22 cellular contexts compared by ENCODE assay signal in genomic region chr4:153244969-153245368, GRCh38.
"Had no signal": no experiment of that assay in that cellular context is flagged by ENCODE, and none has a peak within 500 bp of the region (broad histone marks: within the 10 kb centered on the region; RNA-seq: fewer than 3 reads in every experiment).

No MANE protein-coding gene starts in this region.

- H3K9me3 Mint-ChIP-seq: activated B cell treated with CpG ODN at 0.5 μM for 24 hours; activated naive CD4-positive, alpha-beta T cell treated with anti-CD3 and anti-CD28 coated beads for 36 hours; nephron progenitor cell had no signal

- H3K4me3 ChIP-seq: cardiac muscle cell, left ventricle myocardium inferior, sigmoid colon had no signal

- H3K27me3 ChIP-seq: cardiac muscle cell, sigmoid colon had no signal

- H3K9me3 ChIP-seq: left ventricle myocardium inferior, sigmoid colon had no signal

- H3K27me3 Mint-ChIP-seq: activated B cell treated with CpG ODN at 0.5 μM for 24 hours had no signal

- H3K36me3 ChIP-seq: cardiac muscle cell, left ventricle myocardium inferior had no signal

- DNase-seq: activated B cell treated with CpG ODN at 0.5 μM for 24 hours; activated CD4-positive, alpha-beta T cell treated with anti-CD3 and anti-CD28 coated beads for 4 hours; activated CD4-positive, alpha-beta T cell treated with anti-CD3 and anti-CD28 coated beads, Interleukin-2, amount 50 U/mL, for 48 hours; activated CD8-positive, alpha-beta memory T cell treated with anti-CD3 and anti-CD28 coated beads, Interleukin-2, amount 50 U/mL, for 48 hours; activated naive CD4-positive, alpha-beta T cell treated with anti-CD3 and anti-CD28 coated beads for 36 hours; activated T-cell treated with anti-CD3 and anti-CD28 coated beads, Interleukin-2, amount 50 U/mL, for 48 hours; amygdala; effector CD4-positive, alpha-beta T cell; foreskin fibroblast; hippocampal formation; kidney glomerular epithelial cell; left ventricle myocardium inferior; midbrain; nephron progenitor cell; occipital lobe; posterior cingulate gyrus; retina; sigmoid colon; stimulated activated CD4-positive, alpha-beta T cell treated with anti-CD3 and anti-CD28 coated beads, Interleukin-2, amount 100 ng/mL, for 48 hours; stimulated activated naive CD4-positive, alpha-beta T cell; T1000 had no signal

- H3K27ac Mint-ChIP-seq: activated B cell treated with CpG ODN at 0.5 μM for 24 hours; activated naive CD4-positive, alpha-beta T cell treated with anti-CD3 and anti-CD28 coated beads for 36 hours; nephron progenitor cell had no signal

- H3K27ac ChIP-seq: cardiac muscle cell, left ventricle myocardium inferior, sigmoid colon had no signal

- H3K4me3 Mint-ChIP-seq: activated B cell treated with CpG ODN at 0.5 μM for 24 hours; activated naive CD4-positive, alpha-beta T cell treated with anti-CD3 and anti-CD28 coated beads for 36 hours; nephron progenitor cell had no signal
